34 cellular contexts compared by ENCODE assay signal in the genomic region with DNA sequence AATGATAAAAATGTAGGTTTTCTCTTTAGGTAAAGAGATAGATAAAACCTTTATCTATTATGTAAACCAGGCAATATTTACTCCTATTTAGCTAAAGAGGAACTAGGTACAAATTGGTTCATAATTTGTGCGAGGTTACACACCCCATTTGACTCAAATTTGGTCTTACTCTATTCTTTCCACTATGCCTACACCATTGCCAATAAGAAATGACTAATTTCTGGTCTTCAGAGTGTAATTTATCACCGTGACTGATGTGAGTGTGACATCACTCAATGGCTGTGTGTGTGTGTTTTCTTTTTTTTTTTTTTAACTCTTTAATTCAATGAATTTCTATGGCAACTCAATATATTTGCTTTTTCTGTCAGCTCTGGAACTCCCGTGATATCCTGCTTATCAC.
"Had no signal": no experiment of that assay in that cellular context is flagged by ENCODE, and none has a peak within 500 bp of the region (broad histone marks: within the 10 kb centered on the region; RNA-seq: fewer than 3 reads in every experiment).

No MANE protein-coding gene starts in this region.

- H3K9me3 ChIP-seq: adrenal gland, body of pancreas, esophagus squamous epithelium, gastroesophageal sphincter had no signal

- H3K4me1 Mint-ChIP-seq: activated B cell treated with CpG ODN at 0.5 μM for 24 hours; activated naive CD4-positive, alpha-beta T cell treated with anti-CD3 and anti-CD28 coated beads, Interleukin-2, amount 50 U/mL, for 24 hours; activated naive CD8-positive, alpha-beta T cell treated with anti-CD3 and anti-CD28 coated beads for 36 hours; activated naive CD8-positive, alpha-beta T cell treated with anti-CD3 and anti-CD28 coated beads, Interleukin-2, amount 50 U/mL, for 24 hours; T-helper 17 cell had no signal

- H3K27me3 Mint-ChIP-seq: activated B cell treated with CpG ODN at 0.5 μM for 24 hours; activated CD8-positive, alpha-beta T cell treated with anti-CD3 and anti-CD28 coated beads for 36 hours; activated naive CD4-positive, alpha-beta T cell treated with anti-CD3 and anti-CD28 coated beads, Interleukin-2, amount 50 U/mL, for 24 hours; activated naive CD8-positive, alpha-beta T cell treated with anti-CD3 and anti-CD28 coated beads for 36 hours; activated naive CD8-positive, alpha-beta T cell treated with anti-CD3 and anti-CD28 coated beads, Interleukin-2, amount 50 U/mL, for 24 hours; T-helper 17 cell had no signal

- H3K4me1 ChIP-seq: adrenal gland, body of pancreas, colonic mucosa, esophagus squamous epithelium, gastroesophageal sphincter, heart right ventricle had no signal

- H3K4me3 Mint-ChIP-seq: activated B cell treated with CpG ODN at 0.5 μM for 24 hours; activated CD8-positive, alpha-beta T cell treated with anti-CD3 and anti-CD28 coated beads for 36 hours; activated naive CD4-positive, alpha-beta T cell treated with anti-CD3 and anti-CD28 coated beads for 36 hours; activated naive CD4-positive, alpha-beta T cell treated with anti-CD3 and anti-CD28 coated beads, Interleukin-2, amount 50 U/mL, for 24 hours; activated naive CD8-positive, alpha-beta T cell treated with anti-CD3 and anti-CD28 coated beads for 36 hours; activated naive CD8-positive, alpha-beta T cell treated with anti-CD3 and anti-CD28 coated beads, Interleukin-2, amount 50 U/mL, for 24 hours; activated T-helper 1 cell treated with anti-CD3 and anti-CD28 coated beads, Interleukin-12 subunit alpha, Interleukin-12 subunit beta, Interleukin-2, Interleukin-4 antibody, amounts not matched to agents 30 ng/mL and 10 ng/mL and 1 ng/mL, durations not matched to agents 14 hours and 24 hours and 36 hours; T-helper 17 cell; T-helper 2 cell treated with Interferon-gamma antibody and Interleukin-4, amounts not matched to agents 5 μg/mL and 100 μg/mL, for 36 hours had no signal

- DNase-seq: activated B cell treated with CpG ODN at 0.5 μM for 24 hours; activated CD4-positive, alpha-beta T cell treated with anti-CD3 and anti-CD28 coated beads for 48 hours; activated CD4-positive, alpha-beta T cell treated with anti-CD3 and anti-CD28 coated beads, Interleukin-2, amount 50 U/mL, for 1 hour; activated CD4-positive, alpha-beta T cell treated with anti-CD3 and anti-CD28 coated beads, Interleukin-2, amount 50 U/mL, for 48 hours; activated CD8-positive, alpha-beta memory T cell treated with anti-CD3 and anti-CD28 coated beads for 24 hours; activated CD8-positive, alpha-beta T cell treated with anti-CD3 and anti-CD28 coated beads for 36 hours; activated effector memory CD4-positive, alpha-beta T cell treated with anti-CD3 and anti-CD28 coated beads, Interleukin-2, amount 50 U/mL, for 16 hours; activated naive CD4-positive, alpha-beta T cell treated with anti-CD3 and anti-CD28 coated beads for 36 hours; activated naive CD8-positive, alpha-beta T cell treated with anti-CD3 and anti-CD28 coated beads for 36 hours; activated naive CD8-positive, alpha-beta T cell treated with anti-CD3 and anti-CD28 coated beads, Interleukin-2, amount 50 U/mL, for 24 hours; activated T-cell treated with anti-CD3 and anti-CD28 coated beads, Interleukin-2, amount 50 U/mL, for 1 hour; activated T-cell treated with anti-CD3 and anti-CD28 coated beads, Interleukin-2, amount 50 U/mL, for 48 hours; adrenal gland; amygdala; aorta; body of pancreas; central memory CD4-positive, alpha-beta T cell; cerebellar nuclear complex; colonic mucosa; effector CD8-positive, alpha-beta T cell; esophagus squamous epithelium; foreskin melanocyte; heart right ventricle; T-helper 17 cell; T1000; WERI-Rb-1 had no signal

- H3K27ac ChIP-seq: adrenal gland, body of pancreas, cardiac muscle cell, colonic mucosa, epithelial cell of prostate, esophagus squamous epithelium, gastroesophageal sphincter, heart right ventricle, WERI-Rb-1 had no signal

- H3K4me3 ChIP-seq: adrenal gland, body of pancreas, cardiac muscle cell, colonic mucosa, esophagus squamous epithelium, gastroesophageal sphincter, heart right ventricle had no signal

- H3K27me3 ChIP-seq: adrenal gland, body of pancreas, cardiac muscle cell, colonic mucosa, esophagus squamous epithelium, gastroesophageal sphincter, heart right ventricle had no signal

- H3K36me3 Mint-ChIP-seq: activated naive CD4-positive, alpha-beta T cell treated with anti-CD3 and anti-CD28 coated beads, Interleukin-2, amount 50 U/mL, for 24 hours; activated naive CD8-positive, alpha-beta T cell treated with anti-CD3 and anti-CD28 coated beads for 36 hours had no signal

- H3K36me3 ChIP-seq: adrenal gland, cardiac muscle cell, colonic mucosa, esophagus squamous epithelium, gastroesophageal sphincter, heart right ventricle, WERI-Rb-1 had no signal

- H3K27ac Mint-ChIP-seq: activated B cell treated with CpG ODN at 0.5 μM for 24 hours; activated CD8-positive, alpha-beta T cell treated with anti-CD3 and anti-CD28 coated beads for 36 hours; activated naive CD4-positive, alpha-beta T cell treated with anti-CD3 and anti-CD28 coated beads for 36 hours; activated naive CD4-positive, alpha-beta T cell treated with anti-CD3 and anti-CD28 coated beads, Interleukin-2, amount 50 U/mL, for 24 hours; activated naive CD8-positive, alpha-beta T cell treated with anti-CD3 and anti-CD28 coated beads for 36 hours; activated naive CD8-positive, alpha-beta T cell treated with anti-CD3 and anti-CD28 coated beads, Interleukin-2, amount 50 U/mL, for 24 hours; activated T-helper 1 cell treated with anti-CD3 and anti-CD28 coated beads, Interleukin-12 subunit alpha, Interleukin-12 subunit beta, Interleukin-2, Interleukin-4 antibody, amounts not matched to agents 30 ng/mL and 10 ng/mL and 1 ng/mL, durations not matched to agents 14 hours and 24 hours and 36 hours; activated T-helper 2 cell treated with anti-CD3 and anti-CD28 coated beads, Interferon-gamma antibody, Interleukin-2, Interleukin-4, amounts not matched to agents 10 μg/mL and 5 μg/mL and 100 μg/mL, durations not matched to agents 14 hours and 24 hours and 36 hours; T-helper 17 cell; T-helper 2 cell treated with Interferon-gamma antibody and Interleukin-4, amounts not matched to agents 5 μg/mL and 100 μg/mL, for 36 hours had no signal

- ATAC-seq: activated CD4-positive, CD25-positive, alpha-beta regulatory T cell treated with anti-CD3 and anti-CD28 coated beads, Interleukin-2, amount 50 U/mL, for 24 hours; activated CD8-positive, alpha-beta T cell treated with anti-CD3 and anti-CD28 coated beads for 36 hours; activated naive CD8-positive, alpha-beta T cell treated with anti-CD3 and anti-CD28 coated beads, Interleukin-2, amount 50 U/mL, for 24 hours; body of pancreas; gastroesophageal sphincter; heart right ventricle; T-helper 17 cell had no signal

- H3K9me3 Mint-ChIP-seq: activated naive CD4-positive, alpha-beta T cell treated with anti-CD3 and anti-CD28 coated beads, Interleukin-2, amount 50 U/mL, for 24 hours; activated naive CD8-positive, alpha-beta T cell treated with anti-CD3 and anti-CD28 coated beads for 36 hours had no signal
